In the genomic region with DNA sequence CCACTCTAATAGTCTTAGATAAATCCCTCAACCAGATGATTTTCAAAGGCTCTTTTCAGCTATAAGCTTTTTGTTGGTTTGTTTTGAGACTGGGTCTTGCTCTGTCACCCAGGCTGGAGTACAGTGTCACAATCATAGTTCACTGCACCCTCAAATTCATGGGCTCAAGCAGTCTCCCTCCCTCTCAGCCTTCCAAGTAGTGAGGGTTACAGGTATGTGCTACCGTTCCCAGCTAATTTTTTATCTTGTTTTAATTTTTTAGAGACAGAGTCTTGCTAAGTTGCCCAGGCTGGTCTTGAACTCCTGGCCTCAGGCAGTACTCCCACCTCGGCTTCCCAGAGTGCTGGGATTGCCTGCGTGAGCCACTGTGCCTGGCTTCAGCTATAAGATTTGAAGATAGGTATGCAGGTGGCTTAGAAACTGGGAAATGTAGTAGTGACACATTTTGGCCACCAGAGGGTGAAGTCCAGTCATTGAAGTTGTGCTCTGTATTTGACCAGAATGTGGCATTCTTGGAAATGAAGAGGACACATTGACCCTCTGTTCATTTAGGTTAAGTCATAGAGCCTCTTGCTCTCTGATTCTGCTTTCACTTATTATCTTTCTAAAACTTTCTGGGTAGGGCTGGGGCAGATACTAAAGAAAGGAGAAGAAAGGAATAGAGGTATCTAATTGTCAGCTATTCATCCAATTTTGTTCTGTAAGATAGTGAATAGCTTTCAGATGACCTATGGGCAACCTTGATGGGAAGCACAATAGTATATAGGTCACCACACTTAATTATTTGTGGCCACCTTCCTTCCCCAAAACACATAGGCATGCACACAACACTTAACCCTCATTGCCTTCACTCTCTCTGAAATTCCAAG, we compare ENCODE assay signal across 9 cellular contexts. TPM values are rescaled to one million over a fixed set of nuclear protein-coding genes. Genes with fewer than 3 reads are reported as not detected.
DNase-seq lines count a peak whose midpoint lies in the region; ATAC-seq and TF ChIP-seq lines count a peak whose summit lies in the region.
"Had no signal": no experiment of that assay in that cellular context is flagged by ENCODE, and none has a peak within 500 bp of the region (broad histone marks: within the 10 kb centered on the region; RNA-seq: fewer than 3 reads in every experiment).

No MANE protein-coding gene starts in this region.

- no peaks in the 10 kb centered on the region; the same call in 1 of the 2 replicates for H4K20me1 ChIP-seq in Karpas-422 (ENCODE audit: insufficient read depth, low read depth, low read length)

- H3K79me2 ChIP-seq in Karpas-422 (ENCODE audit: low read length), result peaks cover 66% of the 10 kb centered on the region

- H3K4me1 ChIP-seq in Karpas-422 (ENCODE audit: low read length), result peaks cover 55% of the 10 kb centered on the region

- H3K36me3 Mint-ChIP-seq in neural crest cell (ENCODE audit: low read depth), result peaks cover 3% of the 10 kb centered on the region

- H3K9me2 ChIP-seq in Karpas-422 (replicated peaks; ENCODE audit: insufficient read depth, low read length), result no peaks in the 10 kb centered on the region

- no peaks in the 10 kb centered on the region for H3K9me3 Mint-ChIP-seq in neural crest cell
- H3K9me3 Mint-ChIP-seq: T-helper 1 cell treated with Interleukin-12 subunit alpha and Interleukin-12 subunit beta and Interleukin-4 antibody, amounts not matched to agents 30 μg/mL and 1 μg/mL, for 36 hours had no signal

- H3K36me3 ChIP-seq in Karpas-422 (ENCODE audit: insufficient read depth, low read length), result peaks cover 4% of the 10 kb centered on the region; the same call in 1 of the 2 replicates

- peak overlapping the region; percentile 74 for H3K4me2 ChIP-seq in Karpas-422 (ENCODE audit: low read depth, low read length, poor library complexity, severe bottlenecking)

- H3K27me3 Mint-ChIP-seq in neural crest cell (ENCODE audit: low read depth), result no peaks in the 10 kb centered on the region

- ATAC-seq in GM19328 (IDR thresholded peaks at IDR 0.05; ENCODE audit: unreplicated experiment) (no peak), HG02610 (IDR thresholded peaks at IDR 0.05; ENCODE audit: unreplicated experiment) (no peak)

- H3K27ac ChIP-seq in C4-2B (no peak overlapping the region), Karpas-422 (ENCODE audit: low read length) (peak overlapping the region; percentile 98)

- no peaks in the 10 kb centered on the region for H3K9me3 ChIP-seq in Karpas-422 (ENCODE audit: low read length)

- no peak overlapping the region for H2AFZ ChIP-seq in Karpas-422 (ENCODE audit: low read length)

- no peak overlapping the region for H3K4me3 Mint-ChIP-seq in neural crest cell
- H3K4me3 Mint-ChIP-seq: T-helper 1 cell treated with Interleukin-12 subunit alpha and Interleukin-12 subunit beta and Interleukin-4 antibody, amounts not matched to agents 30 μg/mL and 1 μg/mL, for 36 hours had no signal

- no peak overlapping the region for H3K4me3 ChIP-seq in GM12865 (ENCODE audit: low read depth, low read length)
- no peak overlapping the region for H3K4me3 ChIP-seq in Karpas-422 (ENCODE audit: low read length)

- H3K9ac ChIP-seq in Karpas-422 (ENCODE audit: low read length), result no peak overlapping the region

- TF ChIP-seq CTCF in C4-2B (conservative IDR thresholded peaks at IDR 0.05) (peak; percentile 87), GM12865 (IDR thresholded peaks at IDR 0.05; ENCODE audit: insufficient read depth, low read depth, low read length, missing control alignments) (peak; percentile 75), neural crest cell (conservative IDR thresholded peaks at IDR 0.05) (peak; percentile 80)

- H3K27me3 ChIP-seq in Karpas-422 (ENCODE audit: low read length), result no peaks in the 10 kb centered on the region

- DNase-seq in GM12865 (ENCODE audit: low read depth), result peak; percentile 64
- peak; percentile 71 for DNase-seq in Karpas-422
- DNase-seq in T1000 (lab: John Stamatoyannopoulos, UW), result peak; percentile 17
- peak; percentile 36 for DNase-seq in fibroblast of gingiva (ENCODE audit: low read depth)
- DNase-seq in neural crest cell (ENCODE audit: low read depth, low spot score), result peak; percentile 19

- no peak overlapping the region for H3K27ac Mint-ChIP-seq in neural crest cell (ENCODE audit: unreplicated experiment)
- H3K27ac Mint-ChIP-seq: T-helper 1 cell treated with Interleukin-12 subunit alpha and Interleukin-12 subunit beta and Interleukin-4 antibody, amounts not matched to agents 30 μg/mL and 1 μg/mL, for 36 hours had no signal

- H3K4me1 Mint-ChIP-seq in neural crest cell, result peaks cover 13% of the 10 kb centered on the region

RNA-seq across cellular contexts. Expression of gene R3HCC1L, which starts 36.0 kb away (rescaled TPM):
- total RNA-seq in Karpas-422 (2014; rRNA removed; shearing (Covaris generic); ENCODE audit: low replicate concordance), result 11.8 and 13.3 TPM in 2 replicates
- 18.4 and 20.4 TPM in 2 replicates for total RNA-seq in neural crest cell

Comparison
In these comparisons a context has a peak if more than half of its experiments do, and no peak if none do; other contexts are left out.
1. DNase-seq: peak in every context shown above with its lines; median percentile 71 in Karpas-422; 64 in GM12865; 36 in fibroblast of gingiva; 19 in neural crest cell; 17 in T1000.